Comparison of ENCODE assay signal across 8 cellular contexts in genomic region chr4:74444891-74445642, GRCh38. TPM values are rescaled to one million over a fixed set of nuclear protein-coding genes. Genes with fewer than 3 reads are reported as not detected.
DNase-seq lines count a peak whose midpoint lies in the region; ATAC-seq lines count a peak whose summit lies in the region.

AREG (plus strand) TSS chr4:74445136; CDS start chr4:74445346, 210 bp downstream.

- peak; percentile 2 for DNase-seq in NCI-H1092 (lab: John Stamatoyannopoulos, UW)
- no peak for DNase-seq in NCI-H1092 treated with DMSO at 0.1 percent for 48 hours (lab: John Stamatoyannopoulos, UW)
- DNase-seq in NCI-H345 (lab: John Stamatoyannopoulos, UW) = peak; percentile 49
- DNase-seq in activated CD4-positive, alpha-beta T cell treated with anti-CD3 and anti-CD28 coated beads, Interleukin-2, amount 50 U/mL, for 1 hour = peak; percentile 92
- peak; percentile 79 for DNase-seq in ecto neural progenitor cell (ENCODE audit: low spot score)
- DNase-seq in lung microvascular endothelial cell (ENCODE audit: low read depth in 2 of 2) = peak; percentile 50 to 71
- peak; percentile 84 for DNase-seq in stimulated activated CD8-positive, alpha-beta memory T cell treated with anti-CD3 and anti-CD28 coated beads, Interleukin-12 subunit alpha, Interleukin-12 subunit beta, amount 100 ng/mL, for 1 hour (ENCODE audit: low read depth)

- ATAC-seq in HG02840 (IDR thresholded peaks at IDR 0.05; ENCODE audit: low FRiP score, unreplicated experiment) = peak; percentile 88

RNA-seq across cellular contexts. Expression of gene AREG, which starts in this region (rescaled TPM):
- under 0.01 and 0.22 TPM in 2 replicates for total RNA-seq in lung microvascular endothelial cell

Comparison
In these comparisons a context has a peak if more than half of its experiments do, and no peak if none do; other contexts are left out.
1. Peak in DNase-seq in lung microvascular endothelial cell; RNA of the gene not detected or under 1 TPM.